Comparison of ENCODE assay signal across 25 cellular contexts in genomic region chr15:97944724-97945123, GRCh38.
"Had no signal": no experiment of that assay in that cellular context is flagged by ENCODE, and none has a peak within 500 bp of the region (broad histone marks: within the 10 kb centered on the region; RNA-seq: fewer than 3 reads in every experiment).

No MANE protein-coding gene starts in this region.

- DNase-seq: dorsolateral prefrontal cortex; effector CD8-positive, alpha-beta T cell; foreskin keratinocyte; heart left ventricle; mesenchymal stem cell; midbrain; naive thymus-derived CD4-positive, alpha-beta T cell; nucleus accumbens; right cardiac atrium; sigmoid colon; stimulated activated CD4-positive, alpha-beta T cell treated with anti-CD3 and anti-CD28 coated beads, Interleukin-2, amount 100 ng/mL, for 24 hours; stimulated activated CD4-positive, alpha-beta T cell treated with anti-CD3 and anti-CD28 coated beads, Interleukin-4, amount 100 ng/mL, for 24 hours; stimulated activated naive CD4-positive, alpha-beta T cell treated with Interleukin-2 at 50 U/mL for 16 hours; stomach; thyroid gland; trophoblast cell had no signal

- H3K79me2 ChIP-seq: hepatocyte had no signal

- ATAC-seq: foreskin keratinocyte; gastroesophageal sphincter; heart left ventricle; left lobe of liver; naive thymus-derived CD4-positive, alpha-beta T cell; right cardiac atrium had no signal

- H3K4me3 ChIP-seq: dorsolateral prefrontal cortex, esophagus muscularis mucosa, gastroesophageal sphincter, heart left ventricle, hepatocyte, lung, prostate gland, sigmoid colon, stomach, thyroid gland, vagina had no signal

- H3K36me3 Mint-ChIP-seq: naive thymus-derived CD4-positive, alpha-beta T cell; stimulated activated effector memory CD8-positive, alpha-beta T cell treated with anti-CD3 and anti-CD28 coated beads, Interleukin-12 subunit alpha, Interleukin-12 subunit beta, amount 100 ng/mL, for 72 hours had no signal

- H3K4me1 Mint-ChIP-seq: naive thymus-derived CD4-positive, alpha-beta T cell; nephron; stimulated activated effector memory CD8-positive, alpha-beta T cell treated with anti-CD3 and anti-CD28 coated beads, Interleukin-12 subunit alpha, Interleukin-12 subunit beta, amount 100 ng/mL, for 72 hours had no signal

- H3K27ac ChIP-seq: dorsolateral prefrontal cortex, esophagus muscularis mucosa, foreskin keratinocyte, gastroesophageal sphincter, heart left ventricle, hepatocyte, prostate gland, sigmoid colon, stomach, thyroid gland, vagina had no signal

- H3K27ac Mint-ChIP-seq: naive thymus-derived CD4-positive, alpha-beta T cell; nephron; stimulated activated effector memory CD8-positive, alpha-beta T cell treated with anti-CD3 and anti-CD28 coated beads, Interleukin-12 subunit alpha, Interleukin-12 subunit beta, amount 100 ng/mL, for 72 hours had no signal

- H3K36me3 ChIP-seq: esophagus muscularis mucosa, gastroesophageal sphincter, heart left ventricle, prostate gland, sigmoid colon, stomach, thyroid gland, vagina had no signal

- H3K27me3 ChIP-seq: esophagus muscularis mucosa, foreskin keratinocyte, gastroesophageal sphincter, hepatocyte, sigmoid colon, stomach, thyroid gland, vagina had no signal

- H3K4me1 ChIP-seq: foreskin keratinocyte, gastroesophageal sphincter, heart left ventricle, prostate gland, stomach, thyroid gland, vagina had no signal

- H3K4me2 ChIP-seq: hepatocyte had no signal

- H3K9me3 Mint-ChIP-seq: nephron had no signal

- H3K4me3 Mint-ChIP-seq: naive thymus-derived CD4-positive, alpha-beta T cell; nephron; stimulated activated effector memory CD8-positive, alpha-beta T cell treated with anti-CD3 and anti-CD28 coated beads, Interleukin-12 subunit alpha, Interleukin-12 subunit beta, amount 100 ng/mL, for 72 hours had no signal

- H3K9me3 ChIP-seq: esophagus muscularis mucosa, gastroesophageal sphincter, heart left ventricle, prostate gland, sigmoid colon, stomach, thyroid gland, vagina had no signal
